Comparison of ENCODE assay signal across 17 cellular contexts in genomic region chr5:52964138-52964537, GRCh38. TPM values are rescaled to one million over a fixed set of nuclear protein-coding genes. Genes with fewer than 3 reads are reported as not detected.
A peak's percentile ranks its signal among the peaks of the same experiment; 100 is the strongest.
DNase-seq lines count a peak whose midpoint lies in the region; TF ChIP-seq lines count a peak whose summit lies in the region.
"Had no signal": no experiment of that assay in that cellular context is flagged by ENCODE, and none has a peak within 500 bp of the region (broad histone marks: within the 10 kb centered on the region; RNA-seq: fewer than 3 reads in every experiment).

No MANE protein-coding gene starts in this region.

- H3K4me2 ChIP-seq in PC-9 = no peak overlapping the region; the same call in 1 of the 2 replicates

- H3K4me3 ChIP-seq in PC-9 (no peak overlapping the region), epithelial cell of proximal tubule (ENCODE audit: low read depth, low read length) (no peak overlapping the region), HAP-1 (no peak overlapping the region)
- H3K4me3 ChIP-seq: colonic mucosa, suprapubic skin had no signal

- H3K27ac ChIP-seq in PC-9 = peak overlapping the region; percentile 53
- H3K27ac ChIP-seq: colonic mucosa, suprapubic skin had no signal

- in situ Hi-C loops in HAP-1 (cut with MboI; ENCODE audit: low sequenced_read_pairs) = no loop called here

- H4K20me1 ChIP-seq in PC-9 (ENCODE audit: insufficient read depth) = no peaks in the 10 kb centered on the region

- H3K79me2 ChIP-seq in PC-9 (ENCODE audit: low read depth) = no peaks in the 10 kb centered on the region

- H3K27me3 ChIP-seq in PC-9 (ENCODE audit: insufficient read depth, low read depth) (no peaks in the 10 kb centered on the region), HAP-1 (ENCODE audit: low read depth) (no peaks in the 10 kb centered on the region)
- H3K27me3 ChIP-seq: colonic mucosa, suprapubic skin had no signal

- intact Hi-C loops in PC-9 (cut with micrococcal nuclease; ENCODE audit: unreplicated experiment) = no loop called here

- POLR2A ChIA-PET in PC-9 (lab: Charles Lee; ENCODE audit: unreplicated experiment) = interaction anchor here (1.0 kb wide), 1 partner anchor 24 kb away, joined by 5 read pairs; no protein-coding TSS in a partner anchor

- DNase-seq in DMS53 (lab: John Stamatoyannopoulos, UW) (peak; percentile 21), DMS53 treated with DMSO at 0.1 percent for 48 hours (lab: John Stamatoyannopoulos, UW; ENCODE audit: unreplicated experiment) (no peak), PC-9 (no peak), epithelial cell of proximal tubule (ENCODE audit: low read depth) (no peak), renal cortical epithelial cell (ENCODE audit: low read depth) (peak; percentile 55), NCI-H128 (lab: John Stamatoyannopoulos, UW; ENCODE audit: unreplicated experiment) (no peak), HAP-1 (ENCODE audit: low spot score in 2 of 2) (no peak), hippocampal formation (lab: John Stamatoyannopoulos, UW) (no peak)
- DNase-seq: 8988T; activated CD8-positive, alpha-beta memory T cell treated with anti-CD3 and anti-CD28 coated beads for 24 hours; anterior cingulate cortex; colonic mucosa; NCI-H1105; NK-92 treated with Interleukin-12 subunit alpha and Interleukin-12 subunit beta, amount 100 ng/mL, for 24 hours; right cardiac atrium; stimulated activated CD4-positive, alpha-beta T cell treated with anti-CD3 and anti-CD28 coated beads, Interleukin-1b, Interleukin-23, amount 100 ng/mL, for 48 hours had no signal

- H3K4me1 ChIP-seq in PC-9 (replicated peaks; ENCODE audit: insufficient read depth) (peaks cover 14% of the 10 kb centered on the region), HAP-1 (no peaks in the 10 kb centered on the region)
- H3K4me1 ChIP-seq: colonic mucosa had no signal

- CTCF ChIA-PET in PC-9 (lab: Charles Lee) = no interaction called here

- H3K9me3 ChIP-seq in PC-9 (ENCODE audit: insufficient read depth, low read depth) (0 out of 2 replicates have a peak, but pooled peaks cover 5% of the 10 kb centered on the region), HAP-1 (no peaks in the 10 kb centered on the region)
- H3K9me3 ChIP-seq: colonic mucosa, suprapubic skin had no signal

- no peaks in the 10 kb centered on the region for H3F3A ChIP-seq in PC-9 (ENCODE audit: insufficient read depth, low read depth)

- no peaks in the 10 kb centered on the region for H3K36me3 ChIP-seq in PC-9 (ENCODE audit: low read depth)
- no peaks in the 10 kb centered on the region for H3K36me3 ChIP-seq in HAP-1 (replicated peaks)
- H3K36me3 ChIP-seq: colonic mucosa, suprapubic skin had no signal

- TF ChIP-seq CTCF in PC-9 (conservative IDR thresholded peaks at IDR 0.05) = no peak; the same call in 1 of the 2 replicates
- peak; percentile 52 for TF ChIP-seq CTCF in epithelial cell of proximal tubule (conservative IDR thresholded peaks at IDR 0.05; ENCODE audit: low read depth, low read length)

- BruUV-seq in PC-9 (replicated peaks; lab: Mats Ljungman, UMichigan) = TSS peak; percentile 98

- H2AFZ ChIP-seq in PC-9 = peak overlapping the region; percentile 8; the same call in 1 of the 2 replicates

- no peaks in the 10 kb centered on the region for H3K9me2 ChIP-seq in PC-9 (ENCODE audit: insufficient read depth)

RNA-seq across cellular contexts. Expression of gene ITGA2, which starts 25.0 kb away (rescaled TPM):
- total RNA-seq in PC-9 (2021) (24.7 and 35.8 TPM in 2 replicates), epithelial cell of proximal tubule (14.1 and 28.1 TPM in 2 replicates), renal cortical epithelial cell (21.3 and 54.2 TPM in 2 replicates)

Comparison
In these comparisons a context has a peak if more than half of its experiments do, and no peak if none do; other contexts are left out.
1. DNase-seq: peak in DMS53 (single experiment) and renal cortical epithelial cell (single experiment); none in DMS53 treated with DMSO at 0.1 percent for 48 hours (single experiment), PC-9 (0 of 2), epithelial cell of proximal tubule (single experiment), NCI-H128 (single experiment), HAP-1 (0 of 2) and hippocampal formation (0 of 2).